Comparison of ENCODE assay signal across 1 cellular context in genomic region chr7:76234282-76234584, GRCh38.
TF ChIP-seq lines count a peak whose summit lies in the region.

No MANE protein-coding gene starts in this region.

TF ChIP-seq in WTC11, 78 proteins besides CTCF, POLR2A, EP300 and RAD21 (continued from another document):
- TF ChIP-seq PRDM15 (CRISPR knock-in tag; IDR thresholded peaks at IDR 0.05) = no peak
TF ChIP-seq in WTC11: peak in this region for 1.
